1 cellular context compared by ENCODE assay signal in genomic region chr19:16516923-16517610, GRCh38.
TF ChIP-seq lines count a peak whose summit lies in the region.

No MANE protein-coding gene starts in this region.

TF ChIP-seq in A549, 52 proteins besides CTCF, POLR2A, EP300 and RAD21:
- TF ChIP-seq JUN (IDR thresholded peaks at IDR 0.05) (no peak), ATOH8 (CRISPR knock-in tag; IDR thresholded peaks at IDR 0.05; ENCODE audit: low read depth) (no peak), TP53 (CRISPR knock-in tag; IDR thresholded peaks at IDR 0.05) (no peak), FOSL2 (IDR thresholded peaks at IDR 0.05) (no peak), FOSL2 (CRISPR knock-in tag; IDR thresholded peaks at IDR 0.05) (no peak), REST (IDR thresholded peaks at IDR 0.05) (no peak), CHD2 (IDR thresholded peaks at IDR 0.05; ENCODE audit: low read length, partially characterized antibody) (no peak), MAFK (IDR thresholded peaks at IDR 0.05; ENCODE audit: partially characterized antibody) (no peak), SREBF2 (IDR thresholded peaks at IDR 0.05) (no peak), HOXA7 (CRISPR knock-in tag; IDR thresholded peaks at IDR 0.05) (no peak), SMC3 (IDR thresholded peaks at IDR 0.05) (no peak)
